Comparison of ENCODE assay signal across 1 cellular context in the genomic region with DNA sequence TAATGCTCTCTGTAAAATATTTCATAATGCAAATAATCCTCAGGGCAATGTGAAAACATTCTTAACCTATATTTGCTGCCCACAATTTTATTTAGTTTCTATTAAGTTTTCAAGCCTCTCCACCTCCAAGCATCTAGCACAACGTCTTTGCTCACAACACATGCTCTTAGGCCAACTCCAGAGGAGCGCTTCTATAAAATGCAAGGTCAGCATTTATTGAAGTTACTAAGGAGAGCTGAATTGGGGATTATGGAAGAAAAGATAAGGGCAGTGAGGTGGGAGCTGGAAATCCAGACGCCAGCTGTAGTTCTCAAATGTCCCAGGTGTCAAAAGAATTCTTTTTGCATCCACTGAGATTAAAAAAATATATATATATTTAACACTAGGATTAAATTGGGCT.
TF ChIP-seq lines count a peak whose summit lies in the region.

No MANE protein-coding gene starts in this region.

TF ChIP-seq in GM23338, 12 proteins besides CTCF, POLR2A, EP300 and RAD21 (continued from another document):
- TF ChIP-seq POLR2AphosphoS5 (IDR thresholded peaks at IDR 0.05; ENCODE audit: low read depth), result no peak
- no peak for TF ChIP-seq ZNF114 (CRISPR knock-in tag; IDR thresholded peaks at IDR 0.05)
- TF ChIP-seq STAT1 (IDR thresholded peaks at IDR 0.05; ENCODE audit: unreplicated experiment), result no peak
- no peak for TF ChIP-seq EZH2 (IDR thresholded peaks at IDR 0.05; ENCODE audit: low read depth, unreplicated experiment)
- no peak for TF ChIP-seq ZNF331 (CRISPR knock-in tag; IDR thresholded peaks at IDR 0.05; ENCODE audit: low read depth)
- TF ChIP-seq, protein P1, sequence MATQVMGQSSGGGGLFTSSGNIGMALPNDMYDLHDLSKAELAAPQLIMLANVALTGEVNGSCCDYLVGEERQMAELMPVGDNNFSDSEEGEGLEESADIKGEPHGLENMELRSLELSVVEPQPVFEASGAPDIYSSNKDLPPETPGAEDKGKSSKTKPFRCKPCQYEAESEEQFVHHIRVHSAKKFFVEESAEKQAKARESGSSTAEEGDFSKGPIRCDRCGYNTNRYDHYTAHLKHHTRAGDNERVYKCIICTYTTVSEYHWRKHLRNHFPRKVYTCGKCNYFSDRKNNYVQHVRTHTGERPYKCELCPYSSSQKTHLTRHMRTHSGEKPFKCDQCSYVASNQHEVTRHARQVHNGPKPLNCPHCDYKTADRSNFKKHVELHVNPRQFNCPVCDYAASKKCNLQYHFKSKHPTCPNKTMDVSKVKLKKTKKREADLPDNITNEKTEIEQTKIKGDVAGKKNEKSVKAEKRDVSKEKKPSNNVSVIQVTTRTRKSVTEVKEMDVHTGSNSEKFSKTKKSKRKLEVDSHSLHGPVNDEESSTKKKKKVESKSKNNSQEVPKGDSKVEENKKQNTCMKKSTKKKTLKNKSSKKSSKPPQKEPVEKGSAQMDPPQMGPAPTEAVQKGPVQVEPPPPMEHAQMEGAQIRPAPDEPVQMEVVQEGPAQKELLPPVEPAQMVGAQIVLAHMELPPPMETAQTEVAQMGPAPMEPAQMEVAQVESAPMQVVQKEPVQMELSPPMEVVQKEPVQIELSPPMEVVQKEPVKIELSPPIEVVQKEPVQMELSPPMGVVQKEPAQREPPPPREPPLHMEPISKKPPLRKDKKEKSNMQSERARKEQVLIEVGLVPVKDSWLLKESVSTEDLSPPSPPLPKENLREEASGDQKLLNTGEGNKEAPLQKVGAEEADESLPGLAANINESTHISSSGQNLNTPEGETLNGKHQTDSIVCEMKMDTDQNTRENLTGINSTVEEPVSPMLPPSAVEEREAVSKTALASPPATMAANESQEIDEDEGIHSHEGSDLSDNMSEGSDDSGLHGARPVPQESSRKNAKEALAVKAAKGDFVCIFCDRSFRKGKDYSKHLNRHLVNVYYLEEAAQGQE (IDR thresholded peaks at IDR 0.05; ENCODE audit: unreplicated experiment), result no peak
- TF ChIP-seq NANOG (IDR thresholded peaks at IDR 0.05; ENCODE audit: borderline replicate concordance), result no peak
- no peak for TF ChIP-seq EZH2phosphoT487 (IDR thresholded peaks at IDR 0.05; ENCODE audit: unreplicated experiment)
- no peak for TF ChIP-seq JUNB (IDR thresholded peaks at IDR 0.05; ENCODE audit: unreplicated experiment)
- no peak for TF ChIP-seq ETS1 (IDR thresholded peaks at IDR 0.05)
